In the genomic region with DNA sequence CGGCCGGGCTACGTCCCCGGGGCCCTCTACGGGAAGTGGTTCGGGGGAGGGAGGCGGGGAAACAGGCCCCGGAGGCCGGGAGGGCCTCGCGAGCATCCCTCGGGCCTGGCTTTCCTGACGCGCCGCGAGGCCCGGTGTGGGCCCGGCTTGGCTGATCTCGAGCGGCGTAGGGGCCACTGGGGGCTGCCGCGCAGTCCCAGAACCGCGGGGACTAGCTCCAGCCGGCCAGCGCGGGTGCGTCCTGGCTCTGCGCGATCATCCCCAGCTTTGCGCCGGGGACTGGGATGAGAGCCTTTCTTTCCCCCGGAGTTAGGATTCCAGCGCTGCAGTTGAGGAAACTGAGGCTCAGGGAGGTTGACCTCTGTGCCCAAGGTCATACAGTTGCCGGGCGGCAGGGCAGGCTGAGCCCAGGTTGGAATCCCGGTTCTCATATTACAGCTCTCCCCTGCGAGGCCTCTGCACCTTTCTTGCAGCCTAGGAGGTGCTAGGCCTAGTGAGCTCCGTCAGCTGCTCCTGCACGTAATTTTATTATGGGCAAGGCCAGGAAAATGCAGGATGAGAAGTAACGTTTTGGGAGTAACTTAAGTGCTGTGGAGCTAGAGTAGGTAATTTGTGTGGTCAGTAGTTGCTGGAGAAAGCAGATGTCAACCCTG, we compare ENCODE assay signal across 7 cellular contexts. TPM values are rescaled to one million over a fixed set of nuclear protein-coding genes. Genes with fewer than 3 reads are reported as not detected.
DNase-seq lines count a peak whose midpoint lies in the region; ATAC-seq, FAIRE-seq and TF ChIP-seq lines count a peak whose summit lies in the region.

No MANE protein-coding gene starts in this region.

- no peaks in the 10 kb centered on the region for H3K36me3 ChIP-seq in esophagus muscularis mucosa

- TF ChIP-seq CTCF in esophagus muscularis mucosa (IDR thresholded peaks at IDR 0.05), result no peak
- TF ChIP-seq CTCF in nephron (IDR thresholded peaks at IDR 0.05; ENCODE audit: unreplicated experiment in 3 of 3), result no peak

- ATAC-seq in GM18861 (IDR thresholded peaks at IDR 0.05; ENCODE audit: unreplicated experiment), result peak; percentile 2
- no peak for ATAC-seq in HG03095 (IDR thresholded peaks at IDR 0.05; ENCODE audit: unreplicated experiment)

- H3K4me3 Mint-ChIP-seq in T-helper 2 cell treated with Interferon-gamma antibody and Interleukin-4, amounts not matched to agents 5 μg/mL and 100 μg/mL, for 36 hours, result peak overlapping the region; percentile 93
- H3K4me3 Mint-ChIP-seq in nephron, result peak overlapping the region; percentile 85 to 89 (median 86)

- no peaks in the 10 kb centered on the region for H3K27me3 ChIP-seq in esophagus muscularis mucosa

- H3K27ac Mint-ChIP-seq in T-helper 2 cell treated with Interferon-gamma antibody and Interleukin-4, amounts not matched to agents 5 μg/mL and 100 μg/mL, for 36 hours, result peak overlapping the region; percentile 81
- H3K27ac Mint-ChIP-seq in nephron, result peak overlapping the region; percentile 66 to 96 (median 68)

- H3K27me3 Mint-ChIP-seq in T-helper 2 cell treated with Interferon-gamma antibody and Interleukin-4, amounts not matched to agents 5 μg/mL and 100 μg/mL, for 36 hours (ENCODE audit: low read depth), result no peaks in the 10 kb centered on the region
- H3K27me3 Mint-ChIP-seq in nephron (ENCODE audit: low read depth), result peaks cover 8% of the 10 kb centered on the region

- no peak for TF ChIP-seq EP300 in esophagus muscularis mucosa (IDR thresholded peaks at IDR 0.05)

- DNase-seq in HT-29 (ENCODE audit: low spot score) (peak; percentile 48), esophagus muscularis mucosa (ENCODE audit: extremely low spot score) (no peak), GM12891 (ENCODE audit: insufficient read length, low spot score) (no peak)
- no peak for DNase-seq in T-helper 2 cell treated with Interferon-gamma antibody and Interleukin-4, amounts not matched to agents 5 μg/mL and 100 μg/mL, for 36 hours (ENCODE audit: low spot score)

- H3K4me3 ChIP-seq in esophagus muscularis mucosa, result peak overlapping the region; percentile 74 to 97 (median 86)

- TF ChIP-seq POLR2A in esophagus muscularis mucosa (IDR thresholded peaks at IDR 0.05; ENCODE audit: low read depth) (no peak), GM12891 (IDR thresholded peaks at IDR 0.05; ENCODE audit: low read depth, low read length) (no peak)

- H3K27ac ChIP-seq in esophagus muscularis mucosa (replicated peaks in 1 of 4), result peak overlapping the region; percentile 90 to 95 (median 94)

- WGBS in esophagus muscularis mucosa, result 4% methylated on average over 9 of the region's 42 CpGs

- H3K4me1 Mint-ChIP-seq in T-helper 2 cell treated with Interferon-gamma antibody and Interleukin-4, amounts not matched to agents 5 μg/mL and 100 μg/mL, for 36 hours (ENCODE audit: low read depth), result peaks cover 66% of the 10 kb centered on the region
- H3K4me1 Mint-ChIP-seq in nephron, result peaks cover 49% of the 10 kb centered on the region

- no peaks in the 10 kb centered on the region for H3K36me3 Mint-ChIP-seq in T-helper 2 cell treated with Interferon-gamma antibody and Interleukin-4, amounts not matched to agents 5 μg/mL and 100 μg/mL, for 36 hours (ENCODE audit: low read depth)
- H3K36me3 Mint-ChIP-seq in nephron (ENCODE audit: low read depth), result no peaks in the 10 kb centered on the region

- no peaks in the 10 kb centered on the region for H3K9me3 ChIP-seq in esophagus muscularis mucosa

- intact Hi-C loops in esophagus muscularis mucosa (cut with DNase I), result loop anchor here (5.0 kb wide), 1 partner anchor 55 kb away; no protein-coding TSS in a partner anchor

- FAIRE-seq in GM12891 (lab: Jason Lieb, UNC), result no peak

- peaks cover 58 to 83% (median 79%) of the 10 kb centered on the region in 4 donors for H3K4me1 ChIP-seq in esophagus muscularis mucosa

- H3K9me3 Mint-ChIP-seq in T-helper 2 cell treated with Interferon-gamma antibody and Interleukin-4, amounts not matched to agents 5 μg/mL and 100 μg/mL, for 36 hours, result no peaks in the 10 kb centered on the region
- no peaks in the 10 kb centered on the region for H3K9me3 Mint-ChIP-seq in nephron

TF ChIP-seq in GM12891, 5 proteins besides CTCF, POLR2A, EP300 and RAD21:
- no peak for TF ChIP-seq POLR2AphosphoS5 (IDR thresholded peaks at IDR 0.05; ENCODE audit: low read depth, low read length)
- no peak for TF ChIP-seq SPI1 (IDR thresholded peaks at IDR 0.05; ENCODE audit: low read depth, low read length)
- no peak for TF ChIP-seq PAX5 (IDR thresholded peaks at IDR 0.05; ENCODE audit: insufficient read depth, low read length, severe bottlenecking)
- no peak for TF ChIP-seq POU2F2 (IDR thresholded peaks at IDR 0.05; ENCODE audit: low read depth, low read length)
- TF ChIP-seq TAF1 (IDR thresholded peaks at IDR 0.05; ENCODE audit: low read depth, low read length), result no peak

RNA-seq across cellular contexts. Expression of gene LPIN1, which starts 0.5 kb away (rescaled TPM):
- total RNA-seq in HT-29 (2014; rRNA removed; shearing (Covaris generic)), result 5.6 and 6.8 TPM in 2 replicates
- 10 to 100 TPM; 55.2 to 77.0 (median 72.8) TPM for total RNA-seq in esophagus muscularis mucosa
- polyA plus RNA-seq in GM12891 (2012; ENCODE audit: low read depth, missing spikeins), result 11.1 TPM
